ENCODE assay signal across 17 cellular contexts in the genomic region with DNA sequence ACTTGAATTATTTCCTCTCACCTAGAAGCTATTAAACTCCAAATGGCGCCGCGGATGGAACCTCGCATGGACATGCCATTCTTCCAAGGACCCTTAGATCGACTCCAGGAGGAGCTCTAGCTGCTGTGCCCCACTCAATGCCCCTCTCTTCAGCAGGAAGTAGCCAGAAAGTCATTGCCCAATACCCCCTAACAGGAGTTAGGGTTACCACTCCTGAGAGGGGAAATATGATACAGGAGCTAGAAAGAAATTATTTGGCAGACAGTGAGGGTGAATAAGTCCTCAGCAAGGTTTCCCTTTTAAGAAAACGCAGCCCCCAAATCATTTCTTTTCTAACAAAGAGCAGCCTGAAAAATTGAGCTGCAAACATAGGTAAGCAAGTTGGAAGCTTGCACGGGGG.
"Had no signal": no experiment of that assay in that cellular context is flagged by ENCODE, and none has a peak within 500 bp of the region (broad histone marks: within the 10 kb centered on the region; RNA-seq: fewer than 3 reads in every experiment).

No MANE protein-coding gene starts in this region.

- H3K4me3 ChIP-seq: lower lobe of right lung, neural progenitor cell, prostate gland, sigmoid colon, stomach, tibial artery, upper lobe of right lung, uterus had no signal

- H3K4me1 Mint-ChIP-seq: natural killer cell; neural progenitor cell; stimulated activated effector memory CD8-positive, alpha-beta T cell treated with anti-CD3 and anti-CD28 coated beads, Interleukin-12 subunit alpha, Interleukin-12 subunit beta, amount 100 ng/mL, for 72 hours had no signal

- H3K36me3 ChIP-seq: neural progenitor cell, prostate gland, uterus had no signal

- ATAC-seq: effector memory CD8-positive, alpha-beta T cell; left ventricle myocardium superior; natural killer cell; right cardiac atrium; stimulated activated effector memory CD8-positive, alpha-beta T cell treated with anti-CD3 and anti-CD28 coated beads, Interleukin-12 subunit alpha, Interleukin-12 subunit beta, amount 100 ng/mL, for 72 hours had no signal

- H3K27me3 Mint-ChIP-seq: effector memory CD8-positive, alpha-beta T cell had no signal

- H3K4me3 Mint-ChIP-seq: effector memory CD8-positive, alpha-beta T cell; natural killer cell; neural progenitor cell; stimulated activated effector memory CD8-positive, alpha-beta T cell treated with anti-CD3 and anti-CD28 coated beads, Interleukin-12 subunit alpha, Interleukin-12 subunit beta, amount 100 ng/mL, for 72 hours had no signal

- H3K27ac Mint-ChIP-seq: effector memory CD8-positive, alpha-beta T cell; natural killer cell; neural progenitor cell; stimulated activated effector memory CD8-positive, alpha-beta T cell treated with anti-CD3 and anti-CD28 coated beads, Interleukin-12 subunit alpha, Interleukin-12 subunit beta, amount 100 ng/mL, for 72 hours had no signal

- H3K4me1 ChIP-seq: prostate gland, sigmoid colon, tibial artery, upper lobe of right lung, uterus had no signal

- H3K9me3 Mint-ChIP-seq: effector memory CD8-positive, alpha-beta T cell; natural killer cell; neural progenitor cell; stimulated activated effector memory CD8-positive, alpha-beta T cell treated with anti-CD3 and anti-CD28 coated beads, Interleukin-12 subunit alpha, Interleukin-12 subunit beta, amount 100 ng/mL, for 72 hours had no signal

- DNase-seq: cortex of kidney; effector memory CD8-positive, alpha-beta T cell; left ventricle myocardium superior; lower lobe of right lung; natural killer cell; right cardiac atrium; sigmoid colon; stimulated activated CD4-positive, alpha-beta T cell treated with anti-CD3 and anti-CD28 coated beads, Interleukin-2, amount 100 ng/mL, for 24 hours; stimulated activated CD4-positive, alpha-beta T cell treated with anti-CD3 and anti-CD28 coated beads, Interleukin-4, amount 100 ng/mL, for 24 hours; stimulated activated naive CD4-positive, alpha-beta T cell treated with Interleukin-2 at 50 U/mL for 16 hours; tibial artery; upper lobe of right lung; uterus had no signal

- H3K36me3 Mint-ChIP-seq: natural killer cell had no signal

- H3K9me3 ChIP-seq: lower lobe of right lung, prostate gland, sigmoid colon, stomach, tibial artery, upper lobe of right lung, uterus had no signal

- H3K27ac ChIP-seq: neural progenitor cell, sigmoid colon, tibial artery, uterus had no signal

- H3K27me3 ChIP-seq: neural progenitor cell, sigmoid colon, stomach, tibial artery, upper lobe of right lung, uterus had no signal
